20 cellular contexts compared by ENCODE assay signal in the genomic region with DNA sequence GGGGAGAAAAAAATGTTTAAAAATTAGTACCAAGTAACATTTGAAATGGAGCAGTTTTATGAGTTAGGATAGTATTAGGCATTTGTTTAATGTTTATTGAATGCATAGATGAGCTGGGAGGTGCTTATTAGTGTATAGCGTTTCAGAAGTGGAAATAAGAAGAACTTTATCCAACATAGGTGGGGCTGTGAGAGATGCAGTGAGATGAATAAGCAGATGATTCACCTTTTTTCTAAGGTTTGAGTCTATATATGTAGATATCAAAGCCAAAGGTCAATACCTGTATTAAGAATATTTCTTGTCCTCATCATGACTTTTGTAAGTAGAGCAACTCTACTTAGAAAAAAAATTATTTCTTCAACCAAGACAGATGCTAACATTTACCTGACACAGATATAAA. TPM values are rescaled to one million over a fixed set of nuclear protein-coding genes. Genes with fewer than 3 reads are reported as not detected.
DNase-seq lines count a peak whose midpoint lies in the region; ATAC-seq and TF ChIP-seq lines count a peak whose summit lies in the region.
"Had no signal": no experiment of that assay in that cellular context is flagged by ENCODE, and none has a peak within 500 bp of the region (broad histone marks: within the 10 kb centered on the region; RNA-seq: fewer than 3 reads in every experiment).

No MANE protein-coding gene starts in this region.

- no TSS peak for BruUV-seq in IMR-90 (replicated peaks; lab: Mats Ljungman, UMichigan)

- no peak overlapping the region for H3K27ac ChIP-seq in CD4-positive, alpha-beta memory T cell (ENCODE audit: low read depth, low read length)
- H3K27ac ChIP-seq in IMR-90 (ENCODE audit: insufficient read depth, low read length) (no peak overlapping the region), mesodermal cell (ENCODE audit: low read depth, low read length, severe bottlenecking) (peak overlapping the region; percentile 80)
- H3K27ac ChIP-seq: adrenal gland, left ventricle myocardium inferior had no signal

- POLR2A ChIA-PET in CD4-positive, alpha-beta memory T cell (lab: Charles Lee; ENCODE audit: partially characterized antibody), result no interaction called here
- POLR2A ChIA-PET in IMR-90 (lab: Charles Lee; ENCODE audit: unreplicated experiment), result no interaction called here

- intact Hi-C loops in CD4-positive, alpha-beta memory T cell (cut with micrococcal nuclease), result no loop called here
- intact Hi-C loops in IMR-90 (cut with micrococcal nuclease), result no loop called here

- TF ChIP-seq POLR2A in IMR-90 (IDR thresholded peaks at IDR 0.05; ENCODE audit: low read depth, low read length) (no peak), erythroblast (IDR thresholded peaks at IDR 0.05; ENCODE audit: low read length) (no peak)

- peak overlapping the region in 5 of 7 donors; percentile 0 to 63 (median 11) for H3K27ac Mint-ChIP-seq in CD4-positive, alpha-beta memory T cell
- H3K27ac Mint-ChIP-seq: activated T-helper 2 cell treated with anti-CD3 and anti-CD28 coated beads, Interferon-gamma antibody, Interleukin-2, Interleukin-4, amounts not matched to agents 10 μg/mL and 5 μg/mL and 100 μg/mL, durations not matched to agents 14 hours and 24 hours and 36 hours had no signal

- peaks cover 22 to 49% of the 10 kb centered on the region in 2 donors for H3K36me3 Mint-ChIP-seq in CD4-positive, alpha-beta memory T cell

- H3K4me3 ChIP-seq in CD4-positive, alpha-beta memory T cell (ENCODE audit: low read length in 2 of 2), result no peak overlapping the region
- no peak overlapping the region for H3K4me3 ChIP-seq in IMR-90 (ENCODE audit: insufficient read depth, low read depth, low read length)
- H3K4me3 ChIP-seq in adipocyte (ENCODE audit: low read length), result peak overlapping the region; percentile 25
- no peak overlapping the region for H3K4me3 ChIP-seq in mesodermal cell (ENCODE audit: extremely low read depth, insufficient read depth, low read length, poor library complexity, severe bottlenecking)
- H3K4me3 ChIP-seq: adrenal gland, left ventricle myocardium inferior had no signal

- peak overlapping the region; percentile 34; the same call in 1 of the 2 replicates for H3K18ac ChIP-seq in IMR-90 (ENCODE audit: low read depth, low read length)

- H2BK15ac ChIP-seq in IMR-90 (ENCODE audit: low read depth, low read length), result no peak overlapping the region

- peak overlapping the region; percentile 41; the same call in 1 of the 2 replicates for H3K4me2 ChIP-seq in IMR-90 (ENCODE audit: low read depth, low read length)

- H2BK5ac ChIP-seq in IMR-90 (ENCODE audit: low read depth, low read length, poor library complexity, severe bottlenecking), result peak overlapping the region; percentile 29

- H3K9me3 ChIP-seq in CD4-positive, alpha-beta memory T cell (ENCODE audit: control insufficient read depth in 1 of 2, low read length in 2 of 2), result no peaks in the 10 kb centered on the region
- H3K9me3 ChIP-seq in IMR-90 (ENCODE audit: control insufficient read depth, insufficient read depth, low read length) (no peaks in the 10 kb centered on the region), adipocyte (ENCODE audit: control insufficient read depth, low read length) (no peaks in the 10 kb centered on the region), mesodermal cell (ENCODE audit: control insufficient read depth, low read length) (no peaks in the 10 kb centered on the region)
- H3K9me3 ChIP-seq: adrenal gland, left ventricle myocardium inferior had no signal

- TF ChIP-seq RAD21 in IMR-90 (IDR thresholded peaks at IDR 0.05; ENCODE audit: low read length), result no peak

- no peak for TF ChIP-seq CTCF in IMR-90 (conservative IDR thresholded peaks at IDR 0.05; ENCODE audit: low read depth, low read length)

- no peak overlapping the region for H3K4ac ChIP-seq in IMR-90 (ENCODE audit: low read depth, low read length)

- no peak overlapping the region for H3K14ac ChIP-seq in IMR-90 (replicated peaks; ENCODE audit: low read depth, low read length)

- DNase-seq in CD4-positive, alpha-beta memory T cell, result no peak
- DNase-seq in IMR-90, result peak; percentile 20
- DNase-seq in adipocyte (ENCODE audit: low read depth), result no peak
- no peak for DNase-seq in erythroblast (lab: John Stamatoyannopoulos, UW)
- DNase-seq in activated CD8-positive, alpha-beta memory T cell treated with anti-CD3 and anti-CD28 coated beads, Interleukin-2, amount 50 U/mL, for 48 hours, result no peak
- DNase-seq: adrenal gland; DMS79 treated with DMSO at 0.1 percent for 48 hours; effector CD8-positive, alpha-beta T cell; left ventricle myocardium inferior; NCI-H1105 treated with DMSO at 0.1 percent for 48 hours; NCI-H510A treated with DMSO at 0.1 percent for 48 hours; retina; stimulated activated CD4-positive, alpha-beta T cell treated with anti-CD3 and anti-CD28 coated beads, Interleukin-15, amount 100 ng/mL, for 24 hours; T-helper 9 cell had no signal

- H2BK20ac ChIP-seq in IMR-90 (ENCODE audit: low read depth, low read length), result no peak overlapping the region

- H3K56ac ChIP-seq in IMR-90 (ENCODE audit: extremely low read depth, insufficient read depth, low read length), result no peak overlapping the region

- no peaks in the 10 kb centered on the region for H3K4me1 ChIP-seq in CD4-positive, alpha-beta memory T cell (ENCODE audit: insufficient read depth, low read length)
- H3K4me1 ChIP-seq in IMR-90 (ENCODE audit: control insufficient read depth, insufficient read depth, low read length) (peaks cover 3% of the 10 kb centered on the region; the same call in 1 of the 2 replicates), adipocyte (ENCODE audit: control insufficient read depth, insufficient read depth, low read length) (peaks cover 38% of the 10 kb centered on the region), mesodermal cell (ENCODE audit: control insufficient read depth, insufficient read depth, low read length, poor library complexity, severe bottlenecking) (peaks cover 8% of the 10 kb centered on the region)
- H3K4me1 ChIP-seq: adrenal gland had no signal

- H2AFZ ChIP-seq in IMR-90 (replicated peaks; ENCODE audit: low read length, poor library complexity), result no peak overlapping the region

- no CpG with 5 or more reads among the region's 1 CpG for WGBS in IMR-90 (ENCODE audit: extremely low coverage in 2 of 2, insufficient read length in 1 of 2), 2 experiments
- 83 to 100% methylated on average over 1 of the region's 1 CpG for WGBS in mesodermal cell (ENCODE audit: insufficient coverage in 2 of 2), 2 experiments

- dilution Hi-C loops in IMR-90 (cut with HindIII; ENCODE audit: low sequenced_read_pairs, unreplicated experiment), result no loop called here

- no peak overlapping the region for H4K5ac ChIP-seq in IMR-90 (ENCODE audit: low read depth, low read length)

- no peak overlapping the region for H4K91ac ChIP-seq in IMR-90 (ENCODE audit: insufficient read depth, low read depth, low read length)

- 0 out of 2 replicates have a peak, but pooled peaks have one; percentile 9 for ATAC-seq in IMR-90 (ENCODE audit: low read depth)
- no peak for ATAC-seq in HG02759 (IDR thresholded peaks at IDR 0.05; ENCODE audit: unreplicated experiment)
- ATAC-seq in HG03457 (IDR thresholded peaks at IDR 0.05; ENCODE audit: unreplicated experiment), result no peak

- H3K4me1 Mint-ChIP-seq in CD4-positive, alpha-beta memory T cell, result peaks cover 0 to 4% (median 0%) of the 10 kb centered on the region in 4 donors

- peaks cover 0 to 2% of the 10 kb centered on the region in 2 experiments; a peak in 2 of 4 replicates for H3K79me1 ChIP-seq in IMR-90 (ENCODE audit: low read depth in 1 of 2, low read length in 2 of 2)

- no peaks in the 10 kb centered on the region for H3K27me3 ChIP-seq in CD4-positive, alpha-beta memory T cell (ENCODE audit: insufficient read depth, low read length)
- no peaks in the 10 kb centered on the region for H3K27me3 ChIP-seq in IMR-90 (ENCODE audit: control insufficient read depth, insufficient read depth, low read length)
- H3K27me3 ChIP-seq in adipocyte (replicated peaks; ENCODE audit: control insufficient read depth, insufficient read depth, low read length), result no peaks in the 10 kb centered on the region
- H3K27me3 ChIP-seq: adrenal gland had no signal

- no peak overlapping the region for H3K23ac ChIP-seq in IMR-90 (ENCODE audit: low read depth, low read length)

- H4K8ac ChIP-seq in IMR-90 (ENCODE audit: low read depth in 2 of 2, low read length in 2 of 2), result no peak overlapping the region

- CTCF ChIA-PET in CD4-positive, alpha-beta memory T cell (lab: Charles Lee; ENCODE audit: partially characterized antibody), result no interaction called here
- CTCF ChIA-PET in IMR-90 (lab: Yijun Ruan, JAX), result interaction anchor here (0.6 kb wide), 1 partner anchor 130 kb away, joined by 3 read pairs; no protein-coding TSS in a partner anchor

- in situ Hi-C loops in IMR-90 (cut with MboI; ENCODE audit: low sequenced_read_pairs), result no loop called here

- H4K20me1 ChIP-seq in IMR-90 (ENCODE audit: insufficient read depth, low read length), result no peaks in the 10 kb centered on the region

- no peak overlapping the region for H3K4me3 Mint-ChIP-seq in CD4-positive, alpha-beta memory T cell

- H3K9ac ChIP-seq in IMR-90 (ENCODE audit: low read depth, low read length), result no peak overlapping the region
- peak overlapping the region; percentile 47 for H3K9ac ChIP-seq in adipocyte (ENCODE audit: low read length)

- H3K9me1 ChIP-seq in IMR-90 (ENCODE audit: insufficient read depth, low read length), result no peaks in the 10 kb centered on the region

- no peaks in the 10 kb centered on the region for H3K9me3 Mint-ChIP-seq in CD4-positive, alpha-beta memory T cell
- H3K9me3 Mint-ChIP-seq: activated T-helper 2 cell treated with anti-CD3 and anti-CD28 coated beads, Interferon-gamma antibody, Interleukin-2, Interleukin-4, amounts not matched to agents 10 μg/mL and 5 μg/mL and 100 μg/mL, durations not matched to agents 14 hours and 24 hours and 36 hours had no signal

- H3K27me3 Mint-ChIP-seq in CD4-positive, alpha-beta memory T cell, result no peaks in the 10 kb centered on the region

- peaks cover 12% of the 10 kb centered on the region for H3K36me3 ChIP-seq in CD4-positive, alpha-beta memory T cell (ENCODE audit: insufficient read depth, low read length)
- peaks cover 12% of the 10 kb centered on the region; the same call in 1 of the 2 replicates for H3K36me3 ChIP-seq in IMR-90 (ENCODE audit: control insufficient read depth, insufficient read depth, low read length)
- peaks cover 30% of the 10 kb centered on the region for H3K36me3 ChIP-seq in adipocyte (ENCODE audit: control insufficient read depth, insufficient read depth, low read length, severe bottlenecking)
- H3K36me3 ChIP-seq in mesodermal cell (ENCODE audit: control insufficient read depth, insufficient read depth, low read length), result peaks cover 27% of the 10 kb centered on the region

- no peak overlapping the region for H2AK5ac ChIP-seq in IMR-90 (ENCODE audit: low read depth, low read length)

- no peak overlapping the region for H2AK9ac ChIP-seq in IMR-90 (replicated peaks; ENCODE audit: low read depth, low read length, poor library complexity)

- no peak overlapping the region for H2BK120ac ChIP-seq in IMR-90 (ENCODE audit: low read depth, low read length)

RNA-seq across cellular contexts. Expression of a gene that starts 54.6 kb away (rescaled TPM):
- total RNA-seq in CD4-positive, alpha-beta memory T cell, result not detected
- polyA plus RNA-seq in CD4-positive, alpha-beta memory T cell, result not detected
- total RNA-seq in IMR-90 (2012; rRNA removed), result not detected in 2 replicates
- polyA plus RNA-seq in IMR-90 (2012; rRNA removed), result 0.02 and 0.06 TPM in 2 replicates
- 0.02 TPM in 1 of 2 replicates, not detected in the other for polyA plus RNA-seq in IMR-90 (2012; cell fraction: cytosol; rRNA removed)
- polyA plus RNA-seq in IMR-90 (2012; cell fraction: nucleus; rRNA removed; ENCODE audit: low replicate concordance), result 0.09 and 0.14 TPM in 2 replicates
- polyA plus RNA-seq in mesodermal cell (2013, experiment 1 of 2), result not detected
- polyA plus RNA-seq in mesodermal cell (2013, experiment 2 of 2), result not detected
- total RNA-seq: H1, left ventricle myocardium inferior, SK-MEL-5 had no signal
- polyA plus RNA-seq: adrenal gland had no signal
